9 cellular contexts compared by ENCODE assay signal in genomic region chr2:37189452-37190153, GRCh38. TPM values are rescaled to one million over a fixed set of nuclear protein-coding genes. Genes with fewer than 3 reads are reported as not detected.
DNase-seq lines count a peak whose midpoint lies in the region; ATAC-seq and TF ChIP-seq lines count a peak whose summit lies in the region.
"Had no signal": no experiment of that assay in that cellular context is flagged by ENCODE, and none has a peak within 500 bp of the region (broad histone marks: within the 10 kb centered on the region; RNA-seq: fewer than 3 reads in every experiment).

No MANE protein-coding gene starts in this region.

- peak; percentile 24 for DNase-seq in activated CD4-positive, alpha-beta memory T cell treated with anti-CD3 and anti-CD28 coated beads for 36 hours
- no peak for DNase-seq in activated CD4-positive, alpha-beta memory T cell treated with anti-CD3 and anti-CD28 coated beads, Interleukin-2, amount 10 ng/mL, durations not matched to agents 7 days and 5 days
- DNase-seq in RWPE1 (ENCODE audit: low spot score) (peak; percentile 79), foreskin fibroblast (peak; percentile 88 to 92), G401 (ENCODE audit: low spot score) (no peak)
- DNase-seq in stimulated activated naive CD8-positive, alpha-beta T cell treated with anti-CD3 and anti-CD28 coated beads, Interleukin-15, amount 100 ng/mL, for 72 hours, result no peak

- in situ Hi-C loops in G401 (cut with HindIII; ENCODE audit: low sequenced_read_pairs), result no loop called here

- no peak overlapping the region for H3K27ac Mint-ChIP-seq in activated CD4-positive, alpha-beta memory T cell treated with anti-CD3 and anti-CD28 coated beads for 36 hours
- H3K27ac Mint-ChIP-seq in activated CD4-positive, alpha-beta memory T cell treated with anti-CD3 and anti-CD28 coated beads, Interleukin-2, amount 10 ng/mL, durations not matched to agents 7 days and 5 days, result no peak overlapping the region
- peak overlapping the region in 1 of 2 donors; percentile 83 for H3K27ac Mint-ChIP-seq in stimulated activated naive CD8-positive, alpha-beta T cell treated with anti-CD3 and anti-CD28 coated beads, Interleukin-15, amount 100 ng/mL, for 72 hours

- CTCF ChIA-PET in activated CD4-positive, alpha-beta memory T cell treated with anti-CD3 and anti-CD28 coated beads for 36 hours (lab: Charles Lee), result interaction anchor here (1.3 kb wide), 1 partner anchor 20 kb away, joined by 4 read pairs; no protein-coding TSS in a partner anchor
- CTCF ChIA-PET in activated CD4-positive, alpha-beta memory T cell treated with anti-CD3 and anti-CD28 coated beads, Interleukin-2, amount 10 ng/mL, durations not matched to agents 7 days and 5 days (lab: Charles Lee), result interaction anchor here (0.6 kb wide), 1 partner anchor 10 kb away, joined by 3 read pairs; no protein-coding TSS in a partner anchor
- CTCF ChIA-PET in RWPE1 (lab: Yijun Ruan, JAX), result no interaction called here

- peaks cover 2% of the 10 kb centered on the region for H3K4me1 Mint-ChIP-seq in activated CD4-positive, alpha-beta memory T cell treated with anti-CD3 and anti-CD28 coated beads for 36 hours (ENCODE audit: low read depth)
- peaks cover 7% of the 10 kb centered on the region for H3K4me1 Mint-ChIP-seq in activated CD4-positive, alpha-beta memory T cell treated with anti-CD3 and anti-CD28 coated beads, Interleukin-2, amount 10 ng/mL, durations not matched to agents 7 days and 5 days
- no peaks in the 10 kb centered on the region for H3K4me1 Mint-ChIP-seq in stimulated activated naive CD8-positive, alpha-beta T cell treated with anti-CD3 and anti-CD28 coated beads, Interleukin-15, amount 100 ng/mL, for 72 hours

- POLR2A ChIA-PET in activated CD4-positive, alpha-beta memory T cell treated with anti-CD3 and anti-CD28 coated beads for 36 hours (lab: Charles Lee), result interaction anchor here (1.3 kb wide), 1 partner anchor 42 kb away, joined by 3 read pairs; the partner anchor contains the start of genes CEBPZ and NDUFAF7
- POLR2A ChIA-PET in activated CD4-positive, alpha-beta memory T cell treated with anti-CD3 and anti-CD28 coated beads, Interleukin-2, amount 10 ng/mL, durations not matched to agents 7 days and 5 days (lab: Charles Lee), result interaction anchor here (2.2 kb wide), 1 partner anchor 33 kb away, joined by 5 read pairs; the partner anchor contains the start of gene EIF2AK2
- POLR2A ChIA-PET in RWPE1 (lab: Yijun Ruan, JAX; ENCODE audit: low non-redundant PET), result no interaction called here

- peak; percentile 78 for ATAC-seq in stimulated activated naive CD8-positive, alpha-beta T cell treated with anti-CD3 and anti-CD28 coated beads, Interleukin-15, amount 100 ng/mL, for 72 hours
- no peak for ATAC-seq in GM19397 (IDR thresholded peaks at IDR 0.05; ENCODE audit: unreplicated experiment)
- no peak for ATAC-seq in GM19324 (IDR thresholded peaks at IDR 0.05; ENCODE audit: low FRiP score, unreplicated experiment)

- intact Hi-C loops in activated CD4-positive, alpha-beta memory T cell treated with anti-CD3 and anti-CD28 coated beads for 36 hours (cut with micrococcal nuclease), result loop anchor here (5.0 kb wide), 1 partner anchor 463 kb away; no protein-coding TSS in a partner anchor

- H3K27me3 Mint-ChIP-seq in activated CD4-positive, alpha-beta memory T cell treated with anti-CD3 and anti-CD28 coated beads for 36 hours, result peaks cover 6% of the 10 kb centered on the region
- H3K27me3 Mint-ChIP-seq in activated CD4-positive, alpha-beta memory T cell treated with anti-CD3 and anti-CD28 coated beads, Interleukin-2, amount 10 ng/mL, durations not matched to agents 7 days and 5 days, result peaks cover 18% of the 10 kb centered on the region
- peaks cover 8% of the 10 kb centered on the region for H3K27me3 Mint-ChIP-seq in stimulated activated naive CD8-positive, alpha-beta T cell treated with anti-CD3 and anti-CD28 coated beads, Interleukin-15, amount 100 ng/mL, for 72 hours

- no peak overlapping the region for H3K4me3 ChIP-seq in foreskin fibroblast (ENCODE audit: low read depth in 1 of 2, low read length in 2 of 2)

- no peak overlapping the region for H3K4me3 Mint-ChIP-seq in activated CD4-positive, alpha-beta memory T cell treated with anti-CD3 and anti-CD28 coated beads for 36 hours
- H3K4me3 Mint-ChIP-seq in activated CD4-positive, alpha-beta memory T cell treated with anti-CD3 and anti-CD28 coated beads, Interleukin-2, amount 10 ng/mL, durations not matched to agents 7 days and 5 days, result no peak overlapping the region
- H3K4me3 Mint-ChIP-seq in stimulated activated naive CD8-positive, alpha-beta T cell treated with anti-CD3 and anti-CD28 coated beads, Interleukin-15, amount 100 ng/mL, for 72 hours, result no peak overlapping the region

- H3K27ac ChIP-seq in RWPE1, result peak overlapping the region; percentile 44
- H3K27ac ChIP-seq: C4-2B had no signal

- TF ChIP-seq CTCF in RWPE1 (conservative IDR thresholded peaks at IDR 0.05; ENCODE audit: low read depth) (no peak), foreskin fibroblast (IDR thresholded peaks at IDR 0.05; ENCODE audit: low read depth, low read length) (no peak)

- H3K36me3 Mint-ChIP-seq in activated CD4-positive, alpha-beta memory T cell treated with anti-CD3 and anti-CD28 coated beads for 36 hours, result no peaks in the 10 kb centered on the region
- no peaks in the 10 kb centered on the region for H3K36me3 Mint-ChIP-seq in activated CD4-positive, alpha-beta memory T cell treated with anti-CD3 and anti-CD28 coated beads, Interleukin-2, amount 10 ng/mL, durations not matched to agents 7 days and 5 days (ENCODE audit: low read depth)

- no peaks in the 10 kb centered on the region for H3K9me3 Mint-ChIP-seq in activated CD4-positive, alpha-beta memory T cell treated with anti-CD3 and anti-CD28 coated beads for 36 hours
- no peaks in the 10 kb centered on the region for H3K9me3 Mint-ChIP-seq in activated CD4-positive, alpha-beta memory T cell treated with anti-CD3 and anti-CD28 coated beads, Interleukin-2, amount 10 ng/mL, durations not matched to agents 7 days and 5 days
- H3K9me3 Mint-ChIP-seq in stimulated activated naive CD8-positive, alpha-beta T cell treated with anti-CD3 and anti-CD28 coated beads, Interleukin-15, amount 100 ng/mL, for 72 hours, result no peaks in the 10 kb centered on the region

RNA-seq across cellular contexts. Expression of gene SULT6B1, which starts 1.1 kb away (rescaled TPM):
- total RNA-seq in activated CD4-positive, alpha-beta memory T cell treated with anti-CD3 and anti-CD28 coated beads for 36 hours, result not detected
- total RNA-seq in activated CD4-positive, alpha-beta memory T cell treated with anti-CD3 and anti-CD28 coated beads, Interleukin-2, amount 10 ng/mL, durations not matched to agents 7 days and 5 days, result not detected
- not detected in 2 replicates for total RNA-seq in G401 (2014; rRNA removed; shearing (Covaris generic))

RNA-seq across cellular contexts. Expression of gene CEBPZOS, which starts 6.7 kb away (rescaled TPM):
- total RNA-seq in activated CD4-positive, alpha-beta memory T cell treated with anti-CD3 and anti-CD28 coated beads for 36 hours, result 10 to 100 TPM; 29.3 to 33.2 TPM
- 10 to 100 TPM; 32.9 to 36.3 TPM for total RNA-seq in activated CD4-positive, alpha-beta memory T cell treated with anti-CD3 and anti-CD28 coated beads, Interleukin-2, amount 10 ng/mL, durations not matched to agents 7 days and 5 days
- total RNA-seq in G401 (2014; rRNA removed; shearing (Covaris generic)), result 15.9 and 18.5 TPM in 2 replicates

RNA-seq across cellular contexts. Expression of gene EIF2AK2, which starts 32.8 kb away (rescaled TPM):
- total RNA-seq in activated CD4-positive, alpha-beta memory T cell treated with anti-CD3 and anti-CD28 coated beads for 36 hours, result 10 to 100 TPM; 48.1 to 52.6 TPM
- total RNA-seq in activated CD4-positive, alpha-beta memory T cell treated with anti-CD3 and anti-CD28 coated beads, Interleukin-2, amount 10 ng/mL, durations not matched to agents 7 days and 5 days, result 100 to 1,000 TPM; 136 to 142 TPM
- total RNA-seq in G401 (2014; rRNA removed; shearing (Covaris generic)), result 6.8 and 19.8 TPM in 2 replicates

RNA-seq across cellular contexts. Expression of gene CEBPZ, which starts 41.8 kb away (rescaled TPM):
- total RNA-seq in activated CD4-positive, alpha-beta memory T cell treated with anti-CD3 and anti-CD28 coated beads for 36 hours, result 10 to 100 TPM; 62.3 to 74.6 TPM
- total RNA-seq in activated CD4-positive, alpha-beta memory T cell treated with anti-CD3 and anti-CD28 coated beads, Interleukin-2, amount 10 ng/mL, durations not matched to agents 7 days and 5 days, result 10 to 100 TPM; 42.7 to 43.7 TPM
- total RNA-seq in G401 (2014; rRNA removed; shearing (Covaris generic)), result 41.3 and 63.4 TPM in 2 replicates

RNA-seq across cellular contexts. Expression of gene NDUFAF7, which starts 41.9 kb away (rescaled TPM):
- 10 to 100 TPM; 22.8 to 23.0 TPM for total RNA-seq in activated CD4-positive, alpha-beta memory T cell treated with anti-CD3 and anti-CD28 coated beads for 36 hours
- 10 to 100 TPM; 17.7 to 19.4 TPM for total RNA-seq in activated CD4-positive, alpha-beta memory T cell treated with anti-CD3 and anti-CD28 coated beads, Interleukin-2, amount 10 ng/mL, durations not matched to agents 7 days and 5 days
- 29.3 and 29.4 TPM in 2 replicates for total RNA-seq in G401 (2014; rRNA removed; shearing (Covaris generic))

Comparison
In these comparisons a context has a peak if more than half of its experiments do, and no peak if none do; other contexts are left out.
1. DNase-seq: peak in activated CD4-positive, alpha-beta memory T cell treated with anti-CD3 and anti-CD28 coated beads for 36 hours (single experiment), RWPE1 (single experiment) and foreskin fibroblast (2 of 2); none in activated CD4-positive, alpha-beta memory T cell treated with anti-CD3 and anti-CD28 coated beads, Interleukin-2, amount 10 ng/mL, durations not matched to agents 7 days and 5 days (single experiment), stimulated activated naive CD8-positive, alpha-beta T cell treated with anti-CD3 and anti-CD28 coated beads, Interleukin-15, amount 100 ng/mL, for 72 hours (0 of 2) and G401 (single experiment).